In genomic region chr5:34899066-34899465, GRCh38 we compare ENCODE assay signal across 23 cellular contexts.
"Had no signal": no experiment of that assay in that cellular context is flagged by ENCODE, and none has a peak within 500 bp of the region (broad histone marks: within the 10 kb centered on the region; RNA-seq: fewer than 3 reads in every experiment).

No MANE protein-coding gene starts in this region.

- H3K27ac Mint-ChIP-seq: activated CD8-positive, alpha-beta T cell treated with anti-CD3 and anti-CD28 coated beads, Interleukin-2, amount 10 ng/mL, durations not matched to agents 7 days and 5 days; activated naive CD8-positive, alpha-beta T cell treated with anti-CD3 and anti-CD28 coated beads, Interleukin-2, amount 50 U/mL, for 24 hours; activated T-helper 1 cell treated with anti-CD3 and anti-CD28 coated beads, Interleukin-12 subunit alpha, Interleukin-12 subunit beta, Interleukin-2, Interleukin-4 antibody, amounts not matched to agents 30 ng/mL and 10 ng/mL and 1 ng/mL, durations not matched to agents 14 hours and 24 hours and 36 hours; dendritic cell treated with granulocyte-macrophage colony-stimulating factor and Interleukin-4, amounts not matched to agents 40 ng/mL and 50 ng/mL, for 4 days; neural progenitor cell; stimulated activated naive B cell treated with anti-CD40 and anti-IgM and Interleukin-4, amounts not matched to agents 10 μg/mL and 1 μg/mL and 100 μg/mL, for 72 hours had no signal

- H3K27me3 ChIP-seq: body of pancreas, neural progenitor cell, sigmoid colon, upper lobe of right lung had no signal

- H3K4me1 Mint-ChIP-seq: activated naive CD8-positive, alpha-beta T cell treated with anti-CD3 and anti-CD28 coated beads, Interleukin-2, amount 50 U/mL, for 24 hours; naive B cell; neural progenitor cell; stimulated activated naive B cell treated with anti-CD40 and anti-IgM and Interleukin-4, amounts not matched to agents 10 μg/mL and 1 μg/mL and 100 μg/mL, for 72 hours had no signal

- H3K27ac ChIP-seq: body of pancreas, lower lobe of right lung, neural progenitor cell, sigmoid colon, thoracic aorta, upper lobe of right lung, WERI-Rb-1 had no signal

- H3K9me3 ChIP-seq: body of pancreas, lower lobe of right lung, sigmoid colon, thoracic aorta, upper lobe of right lung had no signal

- H3K4me1 ChIP-seq: body of pancreas, lower lobe of right lung, neural progenitor cell, upper lobe of right lung had no signal

- H3K9me3 Mint-ChIP-seq: activated naive CD8-positive, alpha-beta T cell treated with anti-CD3 and anti-CD28 coated beads, Interleukin-2, amount 50 U/mL, for 24 hours; activated T-helper 1 cell treated with anti-CD3 and anti-CD28 coated beads, Interleukin-12 subunit alpha, Interleukin-12 subunit beta, Interleukin-2, Interleukin-4 antibody, amounts not matched to agents 30 ng/mL and 10 ng/mL and 1 ng/mL, durations not matched to agents 14 hours and 24 hours and 36 hours; dendritic cell treated with granulocyte-macrophage colony-stimulating factor and Interleukin-4, amounts not matched to agents 40 ng/mL and 50 ng/mL, for 4 days; naive B cell; neural progenitor cell; stimulated activated naive B cell treated with anti-CD40 and anti-IgM and Interleukin-4, amounts not matched to agents 10 μg/mL and 1 μg/mL and 100 μg/mL, for 72 hours had no signal

- H3K4me3 Mint-ChIP-seq: activated CD8-positive, alpha-beta T cell treated with anti-CD3 and anti-CD28 coated beads, Interleukin-2, amount 10 ng/mL, durations not matched to agents 7 days and 5 days; activated naive CD8-positive, alpha-beta T cell treated with anti-CD3 and anti-CD28 coated beads, Interleukin-2, amount 50 U/mL, for 24 hours; activated T-helper 1 cell treated with anti-CD3 and anti-CD28 coated beads, Interleukin-12 subunit alpha, Interleukin-12 subunit beta, Interleukin-2, Interleukin-4 antibody, amounts not matched to agents 30 ng/mL and 10 ng/mL and 1 ng/mL, durations not matched to agents 14 hours and 24 hours and 36 hours; dendritic cell treated with granulocyte-macrophage colony-stimulating factor and Interleukin-4, amounts not matched to agents 40 ng/mL and 50 ng/mL, for 4 days; naive B cell; neural progenitor cell; stimulated activated naive B cell treated with anti-CD40 and anti-IgM and Interleukin-4, amounts not matched to agents 10 μg/mL and 1 μg/mL and 100 μg/mL, for 72 hours had no signal

- H3K36me3 ChIP-seq: lower lobe of right lung, neural progenitor cell, upper lobe of right lung, WERI-Rb-1 had no signal

- H3K4me3 ChIP-seq: body of pancreas, lower lobe of right lung, neural progenitor cell, sigmoid colon, thoracic aorta, upper lobe of right lung had no signal

- DNase-seq: activated CD4-positive, alpha-beta T cell treated with anti-CD3 and anti-CD28 coated beads for 1 hour; activated CD4-positive, alpha-beta T cell treated with anti-CD3 and anti-CD28 coated beads, Interleukin-2, amount 50 U/mL, for 1 hour; activated CD8-positive, alpha-beta T cell treated with anti-CD3 and anti-CD28 coated beads, Interleukin-2, amount 10 ng/mL, durations not matched to agents 7 days and 5 days; activated gamma-delta T cell; activated naive CD4-positive, alpha-beta T cell treated with anti-CD3 and anti-CD28 coated beads, Interleukin-2, amount 50 U/mL, for 16 hours; activated naive CD8-positive, alpha-beta T cell treated with anti-CD3 and anti-CD28 coated beads, Interleukin-2, amount 50 U/mL, for 24 hours; body of pancreas; effector CD4-positive, alpha-beta T cell; erythroblast; lower lobe of right lung; mesendoderm; naive B cell; posterior cingulate gyrus; sigmoid colon; stimulated activated CD4-positive, alpha-beta T cell treated with anti-CD3 and anti-CD28 coated beads, Interleukin-2, amount 100 ng/mL, for 48 hours; stimulated activated CD8-positive, alpha-beta memory T cell treated with anti-CD3 and anti-CD28 coated beads, Interleukin-4, amount 100 ng/mL, for 48 hours; stimulated activated naive B cell treated with anti-CD40 and anti-IgM and Interleukin-4, amounts not matched to agents 10 μg/mL and 1 μg/mL and 100 μg/mL, for 72 hours; upper lobe of right lung; WERI-Rb-1 had no signal

- H3K27me3 Mint-ChIP-seq: activated naive CD8-positive, alpha-beta T cell treated with anti-CD3 and anti-CD28 coated beads, Interleukin-2, amount 50 U/mL, for 24 hours; dendritic cell treated with granulocyte-macrophage colony-stimulating factor and Interleukin-4, amounts not matched to agents 40 ng/mL and 50 ng/mL, for 4 days; naive B cell; stimulated activated naive B cell treated with anti-CD40 and anti-IgM and Interleukin-4, amounts not matched to agents 10 μg/mL and 1 μg/mL and 100 μg/mL, for 72 hours had no signal
